Comparison of ENCODE assay signal across 17 cellular contexts in genomic region chr12:63208956-63209355, GRCh38. TPM values are rescaled to one million over a fixed set of nuclear protein-coding genes. Genes with fewer than 3 reads are reported as not detected.
A peak's percentile ranks its signal among the peaks of the same experiment; 100 is the strongest.
DNase-seq lines count a peak whose midpoint lies in the region; ATAC-seq and TF ChIP-seq lines count a peak whose summit lies in the region.
"Had no signal": no experiment of that assay in that cellular context is flagged by ENCODE, and none has a peak within 500 bp of the region (broad histone marks: within the 10 kb centered on the region; RNA-seq: fewer than 3 reads in every experiment).

No MANE protein-coding gene starts in this region.

- TF ChIP-seq CTCF in H9 (conservative IDR thresholded peaks at IDR 0.05) (no peak), brain microvascular endothelial cell (IDR thresholded peaks at IDR 0.05; ENCODE audit: low read depth, low read length, missing control alignments) (no peak), suprapubic skin (IDR thresholded peaks at IDR 0.05) (no peak)

- H3K4me3 ChIP-seq in brain microvascular endothelial cell (ENCODE audit: low read depth, low read length) (no peak overlapping the region), mesenchymal stem cell (ENCODE audit: insufficient read depth in 1 of 2, low read depth in 1 of 2, low read length in 2 of 2) (no peak overlapping the region), suprapubic skin (no peak overlapping the region)
- H3K4me3 ChIP-seq: BLaER1, GM12878, HAP-1 had no signal

- H3K4me2 ChIP-seq in H9 (ENCODE audit: insufficient read depth, insufficient read length, low read length) (no peak overlapping the region), mesenchymal stem cell (ENCODE audit: low read length, poor library complexity, severe bottlenecking) (no peak overlapping the region)
- H3K4me2 ChIP-seq: BLaER1 had no signal

- H4K8ac ChIP-seq in H9 (replicated peaks; ENCODE audit: insufficient read length, low read depth, low read length) (no peak overlapping the region), mesenchymal stem cell (ENCODE audit: low read length) (no peak overlapping the region)

- no peaks in the 10 kb centered on the region for H3K36me3 ChIP-seq in brain microvascular endothelial cell (replicated peaks)
- no peaks in the 10 kb centered on the region for H3K36me3 ChIP-seq in mesenchymal stem cell (ENCODE audit: control insufficient read depth in 1 of 2, insufficient read depth in 2 of 2, low read depth in 1 of 2, low read length in 2 of 2)
- H3K36me3 ChIP-seq in suprapubic skin: no peaks in the 10 kb centered on the region
- H3K36me3 ChIP-seq: BLaER1, HAP-1 had no signal

- no peak overlapping the region for H3K27ac Mint-ChIP-seq in H9
- H3K27ac Mint-ChIP-seq: CD8-positive, alpha-beta memory T cell had no signal

- DNase-seq in H9 (no peak), brain microvascular endothelial cell (peak; percentile 56), mesenchymal stem cell (no peak), smooth muscle cell of the brain vasculature (ENCODE audit: low read depth, low spot score) (peak; percentile 2), suprapubic skin (ENCODE audit: low spot score in 2 of 2) (no peak)
- DNase-seq: 8988T; AML-193; Caco-2; CD8-positive, alpha-beta memory T cell; GOT3; IMR-90 had no signal

- H3K27me3 ChIP-seq in H9 (ENCODE audit: insufficient read depth, low read length) (no peaks in the 10 kb centered on the region), brain microvascular endothelial cell (replicated peaks) (no peaks in the 10 kb centered on the region), mesenchymal stem cell (ENCODE audit: control insufficient read depth in 1 of 2, insufficient read depth in 1 of 2, low read length in 2 of 2) (no peaks in the 10 kb centered on the region), suprapubic skin (no peaks in the 10 kb centered on the region)
- H3K27me3 ChIP-seq: BLaER1 had no signal

- H3K79me1 ChIP-seq in H9 (ENCODE audit: insufficient read depth, low read depth, low read length, poor library complexity, severe bottlenecking) (no peaks in the 10 kb centered on the region), mesenchymal stem cell (replicated peaks; ENCODE audit: low read length, poor library complexity, severe bottlenecking) (no peaks in the 10 kb centered on the region)

- peaks cover 4% of the 10 kb centered on the region; the same call in 1 of the 2 replicates for H3K27me3 Mint-ChIP-seq in H9 (ENCODE audit: low read depth)
- H3K27me3 Mint-ChIP-seq: CD8-positive, alpha-beta memory T cell had no signal

- H2BK20ac ChIP-seq in H9 (ENCODE audit: low read depth, low read length, poor library complexity, severe bottlenecking): no peak overlapping the region

- H3K14ac ChIP-seq in H9 (ENCODE audit: insufficient read depth, low read length) (no peak overlapping the region), mesenchymal stem cell (ENCODE audit: low read length in 2 of 2) (no peak overlapping the region)

- H4K91ac ChIP-seq in H9 (ENCODE audit: insufficient read length, low read depth, low read length) (no peak overlapping the region), mesenchymal stem cell (ENCODE audit: low read length) (no peak overlapping the region)

- no peak overlapping the region for H3T11ph ChIP-seq in H9 (ENCODE audit: low read length)

- H3K9ac ChIP-seq in H9 (ENCODE audit: extremely low read depth, insufficient read length, low read length) (no peak overlapping the region), mesenchymal stem cell (ENCODE audit: low read length) (no peak overlapping the region)
- H3K9ac ChIP-seq: BLaER1 had no signal

- H2BK5ac ChIP-seq in H9 (ENCODE audit: insufficient read length, low read length) (no peak overlapping the region), mesenchymal stem cell (ENCODE audit: low read depth, low read length, poor library complexity, severe bottlenecking) (no peak overlapping the region)

- H2AFZ ChIP-seq in H9 (ENCODE audit: low read length) (no peak overlapping the region), mesenchymal stem cell (ENCODE audit: low read depth, low read length) (no peak overlapping the region)

- no peak overlapping the region for H4K5ac ChIP-seq in H9 (ENCODE audit: insufficient read length, low read depth, low read length)

- peak overlapping the region; percentile 61 for H2BK120ac ChIP-seq in H9 (ENCODE audit: low read depth, low read length, poor library complexity, severe bottlenecking)
- H2BK120ac ChIP-seq in mesenchymal stem cell (ENCODE audit: low read depth, low read length): no peak overlapping the region

- H3K56ac ChIP-seq in H9 (ENCODE audit: insufficient read length, low read depth, low read length): no peak overlapping the region

- no peak for TF ChIP-seq POLR2A in suprapubic skin (IDR thresholded peaks at IDR 0.05)

- TF ChIP-seq EP300 in suprapubic skin (IDR thresholded peaks at IDR 0.05): no peak

- H3K79me2 ChIP-seq in H9 (ENCODE audit: insufficient read depth, low read length): no peaks in the 10 kb centered on the region

- H3K4ac ChIP-seq in H9 (ENCODE audit: low read depth, low read length): no peak overlapping the region
- H3K4ac ChIP-seq in mesenchymal stem cell (ENCODE audit: low read depth in 1 of 2, low read length in 2 of 2): no peak overlapping the region

- H3K9me3 ChIP-seq in H9 (ENCODE audit: control insufficient read depth, low read depth, low read length): no peaks in the 10 kb centered on the region
- no peaks in the 10 kb centered on the region for H3K9me3 ChIP-seq in mesenchymal stem cell (ENCODE audit: control insufficient read depth, low read length)
- no peaks in the 10 kb centered on the region for H3K9me3 ChIP-seq in suprapubic skin
- H3K9me3 ChIP-seq: BLaER1, Caco-2, HAP-1 had no signal

- H3K23ac ChIP-seq in H9 (ENCODE audit: insufficient read length, low read depth, low read length): no peak overlapping the region
- no peak overlapping the region for H3K23ac ChIP-seq in mesenchymal stem cell (ENCODE audit: low read length in 2 of 2)

- H2AK5ac ChIP-seq in H9 (ENCODE audit: insufficient read length, low read length): no peak overlapping the region
- H2AK5ac ChIP-seq in mesenchymal stem cell (ENCODE audit: low read length, severe bottlenecking): peak overlapping the region; percentile 86

- no peak overlapping the region for H2BK15ac ChIP-seq in H9 (ENCODE audit: low read depth, low read length)
- H2BK15ac ChIP-seq in mesenchymal stem cell (ENCODE audit: low read depth, poor library complexity, severe bottlenecking): no peak overlapping the region

- H2BK12ac ChIP-seq in H9 (ENCODE audit: insufficient read length, low read depth, low read length): no peak overlapping the region
- H2BK12ac ChIP-seq in mesenchymal stem cell (ENCODE audit: low read length in 2 of 2): no peak overlapping the region

- H3K4me1 ChIP-seq in H9 (ENCODE audit: insufficient read depth, low read length) (no peaks in the 10 kb centered on the region), mesenchymal stem cell (ENCODE audit: control insufficient read depth, insufficient read depth, low read depth, low read length) (peaks cover 3% of the 10 kb centered on the region), suprapubic skin (no peaks in the 10 kb centered on the region)
- H3K4me1 ChIP-seq: BLaER1, HAP-1 had no signal

- H3K18ac ChIP-seq in H9 (ENCODE audit: insufficient read length, low read depth, low read length) (no peak overlapping the region), mesenchymal stem cell (ENCODE audit: low read depth in 1 of 2, low read length in 2 of 2) (no peak overlapping the region)

- H3K36me3 Mint-ChIP-seq in H9 (ENCODE audit: insufficient read depth in 1 of 3, low read depth in 3 of 3): no peaks in the 10 kb centered on the region
- H3K36me3 Mint-ChIP-seq: CD8-positive, alpha-beta memory T cell had no signal

- H3K23me2 ChIP-seq in H9 (ENCODE audit: insufficient read length, low read depth, low read length, poor library complexity, severe bottlenecking): no peaks in the 10 kb centered on the region

- no peak overlapping the region for H3K4me3 Mint-ChIP-seq in H9
- H3K4me3 Mint-ChIP-seq: CD8-positive, alpha-beta memory T cell had no signal

- H4K20me1 ChIP-seq in H9 (ENCODE audit: control insufficient read depth, insufficient read depth, insufficient read length): no peaks in the 10 kb centered on the region
- H4K20me1 ChIP-seq: BLaER1 had no signal

- H3K27ac ChIP-seq in H9 (ENCODE audit: insufficient read length, low read depth, low read length): no peak overlapping the region
- H3K27ac ChIP-seq in brain microvascular endothelial cell: no peak overlapping the region
- no peak overlapping the region for H3K27ac ChIP-seq in mesenchymal stem cell (ENCODE audit: low read length, poor library complexity, severe bottlenecking)
- H3K27ac ChIP-seq in suprapubic skin: no peak overlapping the region
- H3K27ac ChIP-seq: BLaER1 had no signal

- ATAC-seq in GM18520 (IDR thresholded peaks at IDR 0.05; ENCODE audit: unreplicated experiment) (no peak), GM19023 (IDR thresholded peaks at IDR 0.05; ENCODE audit: unreplicated experiment) (no peak)
- ATAC-seq: GM12878 had no signal

- no peaks in the 10 kb centered on the region for H3K4me1 Mint-ChIP-seq in H9
- H3K4me1 Mint-ChIP-seq: CD8-positive, alpha-beta memory T cell had no signal

- H3K9me3 Mint-ChIP-seq in H9: no peaks in the 10 kb centered on the region

- in situ Hi-C loops in brain microvascular endothelial cell (cut with HindIII; ENCODE audit: low pct_ligation_motif_present, low sequenced_read_pairs): no loop called here

RNA-seq across cellular contexts. Expression of gene AVPR1A, which starts 58.0 kb away (rescaled TPM):
- 0.13 and 0.22 TPM in 2 replicates for total RNA-seq in H9 (2021)
- not detected for polyA plus RNA-seq in mesenchymal stem cell (2013, experiment 1 of 2)
- not detected for polyA plus RNA-seq in mesenchymal stem cell (2013, experiment 2 of 2)
- 10 to 100 TPM in 1 of 4 donors, 1 to 10 TPM in 3; 5.2 to 10.0 (median 7.9) TPM for total RNA-seq in suprapubic skin
- total RNA-seq: Caco-2; CD8-positive, alpha-beta memory T cell; HT-29; IMR-90 had no signal
- polyA plus RNA-seq: CD8-positive, alpha-beta memory T cell; IMR-90 had no signal

Comparison
In these comparisons a context has a peak if more than half of its experiments do, and no peak if none do; other contexts are left out.
1. DNase-seq: peak in brain microvascular endothelial cell (single experiment) and smooth muscle cell of the brain vasculature (single experiment); none in H9 (single experiment), mesenchymal stem cell (single experiment) and suprapubic skin (0 of 2).